ENCODE assay signal across 8 cellular contexts in genomic region chr2:231642631-231643493, GRCh38. TPM values are rescaled to one million over a fixed set of nuclear protein-coding genes. Genes with fewer than 3 reads are reported as not detected.
A peak's percentile ranks its signal among the peaks of the same experiment; 100 is the strongest.
DNase-seq lines count a peak whose midpoint lies in the region; ATAC-seq and TF ChIP-seq lines count a peak whose summit lies in the region.

No MANE protein-coding gene starts in this region.

- intact Hi-C loops in PC-3 (cut with micrococcal nuclease): loop anchor here (1.0 kb wide), 1 partner anchor 31 kb away; no protein-coding TSS in a partner anchor
- intact Hi-C loops in upper lobe of right lung (cut with DNase I): no loop called here

- no peak for TF ChIP-seq CTCF in PC-3 (conservative IDR thresholded peaks at IDR 0.05; ENCODE audit: low read depth, low read length)
- no peak for TF ChIP-seq CTCF in fibroblast of mammary gland (conservative IDR thresholded peaks at IDR 0.05; ENCODE audit: control insufficient read depth, insufficient read depth, low read depth, low read length)
- TF ChIP-seq CTCF in upper lobe of right lung (IDR thresholded peaks at IDR 0.05): no peak

- BruUV-seq in PC-3 (replicated peaks; lab: Mats Ljungman, UMichigan): TSS peak; percentile 97

- H3K9ac ChIP-seq in PC-3 (ENCODE audit: low read length): peak overlapping the region; percentile 80
- no peak overlapping the region for H3K9ac ChIP-seq in trophoblast cell (ENCODE audit: low read length)

- H3K36me3 ChIP-seq in PC-3 (ENCODE audit: low read depth, low read length) (no peaks in the 10 kb centered on the region), trophoblast cell (ENCODE audit: control insufficient read depth in 1 of 2, insufficient read depth in 2 of 2, low read length in 2 of 2) (no peaks in the 10 kb centered on the region), upper lobe of right lung (no peaks in the 10 kb centered on the region)

- no peak overlapping the region for H4K91ac ChIP-seq in trophoblast cell (ENCODE audit: low read depth, low read length)

- no peak overlapping the region for H2BK120ac ChIP-seq in trophoblast cell (ENCODE audit: insufficient read depth, low read length, poor library complexity)

- CTCF ChIA-PET in PC-3 (lab: Charles Lee): interaction anchor here (0.5 to 1.1 kb wide), 6 partner anchors 14 to 153 kb away, joined by 3 to 7 read pairs (median 4); no protein-coding TSS in a partner anchor

- ATAC-seq in HG02642 (IDR thresholded peaks at IDR 0.05; ENCODE audit: poor library complexity, unreplicated experiment) (peak; percentile 75), PC-3 (peak; percentile 96), upper lobe of right lung (peak; percentile 91), HG03039 (IDR thresholded peaks at IDR 0.05; ENCODE audit: unreplicated experiment) (no peak)
- peak; percentile 89 to 91 for ATAC-seq in activated T-cell treated with anti-CD3 and anti-CD28 coated beads, Interleukin-2, amount 50 U/mL, for 72 hours (replicated peaks in 1 of 2)

- no peak overlapping the region for H2BK12ac ChIP-seq in trophoblast cell (ENCODE audit: low read length)

- POLR2A ChIA-PET in PC-3 (lab: Charles Lee; ENCODE audit: unreplicated experiment): interaction anchor here (0.6 to 1.7 kb wide), 6 partner anchors 10 to 1567 kb away, joined by 3 to 6 read pairs (median 3); no protein-coding TSS in a partner anchor

- H3K27ac ChIP-seq in PC-3 (ENCODE audit: low read length): peak overlapping the region; percentile 97
- no peak overlapping the region for H3K27ac ChIP-seq in trophoblast cell (ENCODE audit: low read depth, low read length)
- peak overlapping the region; percentile 88 for H3K27ac ChIP-seq in upper lobe of right lung

- H3K79me2 ChIP-seq in PC-3 (ENCODE audit: low read length) (no peaks in the 10 kb centered on the region), trophoblast cell (ENCODE audit: control insufficient read depth, insufficient read depth, low read length, poor library complexity) (no peaks in the 10 kb centered on the region)

- DNase-seq in GDM1 (lab: John Stamatoyannopoulos, UW) (peak; percentile 79), PC-3 (peak; percentile 98), fibroblast of mammary gland (ENCODE audit: low read depth) (peak; percentile 96), trophoblast cell (peak; percentile 99 to 100), upper lobe of right lung (peak; percentile 84)
- peak; percentile 60 to 64 for DNase-seq in activated T-cell treated with anti-CD3 and anti-CD28 coated beads, Interleukin-2, amount 50 U/mL, for 72 hours

- no peaks in the 10 kb centered on the region for H3K9me3 ChIP-seq in PC-3 (ENCODE audit: low read length)
- no peaks in the 10 kb centered on the region for H3K9me3 ChIP-seq in trophoblast cell (ENCODE audit: insufficient read depth, low read depth, low read length)
- H3K9me3 ChIP-seq in upper lobe of right lung: no peaks in the 10 kb centered on the region

- H4K8ac ChIP-seq in trophoblast cell (ENCODE audit: low read depth, low read length): no peak overlapping the region

- peak overlapping the region; percentile 67 for H3K27ac Mint-ChIP-seq in activated T-cell treated with anti-CD3 and anti-CD28 coated beads, Interleukin-2, amount 50 U/mL, for 72 hours

- H3K14ac ChIP-seq in trophoblast cell (ENCODE audit: low read length): no peak overlapping the region

- no peaks in the 10 kb centered on the region for H3K36me3 Mint-ChIP-seq in activated T-cell treated with anti-CD3 and anti-CD28 coated beads, Interleukin-2, amount 50 U/mL, for 72 hours (ENCODE audit: insufficient read depth in 2 of 2)

- H3K4me1 Mint-ChIP-seq in activated T-cell treated with anti-CD3 and anti-CD28 coated beads, Interleukin-2, amount 50 U/mL, for 72 hours (ENCODE audit: low read depth): peaks cover 15% of the 10 kb centered on the region

- H2AFZ ChIP-seq in PC-3 (ENCODE audit: low read length) (peak overlapping the region; percentile 80), trophoblast cell (ENCODE audit: insufficient read depth, low read length, poor library complexity) (no peak overlapping the region)

- peak overlapping the region; percentile 78 to 82 for H3K4me3 Mint-ChIP-seq in activated T-cell treated with anti-CD3 and anti-CD28 coated beads, Interleukin-2, amount 50 U/mL, for 72 hours

- peak overlapping the region; percentile 92 for H3K4me2 ChIP-seq in PC-3 (ENCODE audit: low read length)
- H3K4me2 ChIP-seq in trophoblast cell (ENCODE audit: low read length): no peak overlapping the region

- H2BK5ac ChIP-seq in trophoblast cell (ENCODE audit: low read depth, low read length, poor library complexity): no peak overlapping the region

- H3K27me3 ChIP-seq in PC-3 (ENCODE audit: low read length) (no peaks in the 10 kb centered on the region), trophoblast cell (ENCODE audit: insufficient read depth, low read length) (no peaks in the 10 kb centered on the region), upper lobe of right lung (no peaks in the 10 kb centered on the region)

- H3K79me1 ChIP-seq in trophoblast cell (ENCODE audit: low read length): no peaks in the 10 kb centered on the region

- H4K20me1 ChIP-seq in PC-3 (ENCODE audit: low read length): no peaks in the 10 kb centered on the region

- no peak overlapping the region for H3K18ac ChIP-seq in trophoblast cell (ENCODE audit: low read length)

- H3K4ac ChIP-seq in trophoblast cell (ENCODE audit: low read depth, low read length): no peak overlapping the region

- no peaks in the 10 kb centered on the region for H3K9me3 Mint-ChIP-seq in activated T-cell treated with anti-CD3 and anti-CD28 coated beads, Interleukin-2, amount 50 U/mL, for 72 hours

- peaks cover 17% of the 10 kb centered on the region for H3K4me1 ChIP-seq in PC-3 (ENCODE audit: insufficient read depth, low read length)
- H3K4me1 ChIP-seq in trophoblast cell (ENCODE audit: control insufficient read depth in 1 of 2, insufficient read depth in 2 of 2, low read length in 2 of 2): peaks cover 0 to 8% of the 10 kb centered on the region in 2 experiments
- peaks cover 22% of the 10 kb centered on the region for H3K4me1 ChIP-seq in upper lobe of right lung

- no peak overlapping the region for H3K23ac ChIP-seq in trophoblast cell (ENCODE audit: low read length)

- H3F3A ChIP-seq in PC-3 (ENCODE audit: low read length, unreplicated experiment): no peaks in the 10 kb centered on the region

- H3K27me3 Mint-ChIP-seq in activated T-cell treated with anti-CD3 and anti-CD28 coated beads, Interleukin-2, amount 50 U/mL, for 72 hours (ENCODE audit: low read depth): no peaks in the 10 kb centered on the region

- no peaks in the 10 kb centered on the region for H3K9me2 ChIP-seq in PC-3 (replicated peaks; ENCODE audit: low read length)

- H3K4me3 ChIP-seq in PC-3 (ENCODE audit: low read length) (peak overlapping the region; percentile 66), fibroblast of mammary gland (ENCODE audit: control insufficient read depth, low read depth, low read length) (peak overlapping the region; percentile 3), trophoblast cell (ENCODE audit: low read depth, low read length) (no peak overlapping the region), upper lobe of right lung (peak overlapping the region; percentile 2)

- no peak overlapping the region for H2AK5ac ChIP-seq in trophoblast cell (ENCODE audit: low read length)

- no CpG with 5 or more reads among the region's 30 CpGs for WGBS in trophoblast cell (ENCODE audit: extremely low coverage, insufficient coverage, insufficient read length)

- H4K12ac ChIP-seq in trophoblast cell (ENCODE audit: low read depth, low read length): no peak overlapping the region

RNA-seq across cellular contexts. Expression of gene TEX44, which starts 50.2 kb away (rescaled TPM):
- not detected in 2 replicates for total RNA-seq in PC-3 (2014; rRNA removed)
- total RNA-seq in activated T-cell treated with anti-CD3 and anti-CD28 coated beads, Interleukin-2, amount 50 U/mL, for 72 hours: not detected
- not detected in 2 replicates for polyA plus RNA-seq in trophoblast cell (2013)
- not detected for total RNA-seq in upper lobe of right lung
